Comparison of ENCODE assay signal across 10 cellular contexts in genomic region chr7:147681530-147681929, GRCh38.
"Had no signal": no experiment of that assay in that cellular context is flagged by ENCODE, and none has a peak within 500 bp of the region (broad histone marks: within the 10 kb centered on the region; RNA-seq: fewer than 3 reads in every experiment).

No MANE protein-coding gene starts in this region.

- H2AFZ ChIP-seq: GM23338 had no signal

- DNase-seq: H9, HFFc6, KBM-7 had no signal

- H3K4me2 ChIP-seq: GM23338 had no signal

- H3K36me3 Mint-ChIP-seq: IgD-negative memory B cell had no signal

- H3K27ac Mint-ChIP-seq: GM23338, H9, HFFc6, IgD-negative memory B cell had no signal

- ATAC-seq: GM23338, HCT116, HepG2 had no signal

- H3K27ac ChIP-seq: HL-60 had no signal

- H3K4me3 Mint-ChIP-seq: GM23338, H9, HFFc6, IgD-negative memory B cell had no signal

- H3K27me3 Mint-ChIP-seq: IgD-negative memory B cell had no signal

- FAIRE-seq: H1, H54, HepG2 had no signal

- H3K9me3 Mint-ChIP-seq: H9 had no signal

- H3K4me3 ChIP-seq: GM23338 had no signal

- H3K4me1 Mint-ChIP-seq: GM23338, H9, IgD-negative memory B cell had no signal
